In genomic region chr11:12979928-12980689, GRCh38 we compare ENCODE assay signal across 14 cellular contexts. TPM values are rescaled to one million over a fixed set of nuclear protein-coding genes. Genes with fewer than 3 reads are reported as not detected.
DNase-seq lines count a peak whose midpoint lies in the region; ATAC-seq, FAIRE-seq and TF ChIP-seq lines count a peak whose summit lies in the region.
"Had no signal": no experiment of that assay in that cellular context is flagged by ENCODE, and none has a peak within 500 bp of the region (broad histone marks: within the 10 kb centered on the region; RNA-seq: fewer than 3 reads in every experiment).

No MANE protein-coding gene starts in this region.

- H3K4me2 ChIP-seq in H1 (ENCODE audit: insufficient read depth in 1 of 2, low read depth in 2 of 2, low read length in 2 of 2): no peak overlapping the region

- TF ChIP-seq CTCF in H1 (IDR thresholded peaks at IDR 0.05; ENCODE audit: control extremely low read depth in 1 of 3, insufficient read depth in 1 of 3, low read depth in 1 of 3, low read length in 3 of 3) (no peak), osteocyte (IDR thresholded peaks at IDR 0.05) (no peak)

- TF ChIP-seq POLR2A in H1 (IDR thresholded peaks at IDR 0.05; ENCODE audit: control extremely low read depth in 1 of 2, low read depth in 2 of 2, low read length in 2 of 2): no peak

- no peak for TF ChIP-seq EP300 in H1 (IDR thresholded peaks at IDR 0.05; ENCODE audit: borderline replicate concordance in 1 of 2, low read depth in 2 of 2, low read length in 2 of 2)

- H4K5ac ChIP-seq in H1 (ENCODE audit: insufficient read length, low read depth, low read length): no peak overlapping the region

- no peaks in the 10 kb centered on the region for H3K36me3 Mint-ChIP-seq in osteocyte (ENCODE audit: unreplicated experiment)

- no peaks in the 10 kb centered on the region for H3K4me1 ChIP-seq in H1 (replicated peaks in 1 of 4; ENCODE audit: control insufficient read depth in 3 of 4, insufficient read depth in 4 of 4, low read length in 3 of 4)

- H2AK5ac ChIP-seq in H1 (ENCODE audit: low read depth, low read length): no peak overlapping the region

- H4K91ac ChIP-seq in H1 (replicated peaks; ENCODE audit: insufficient read length, low read length): no peak overlapping the region

- no peaks in the 10 kb centered on the region for H3K27me3 ChIP-seq in H1 (replicated peaks in 1 of 4; ENCODE audit: control insufficient read depth in 3 of 4, extremely low read depth in 1 of 4, insufficient read depth in 3 of 4, low read length in 3 of 4)

- H3K9ac ChIP-seq in H1 (replicated peaks in 1 of 4; ENCODE audit: extremely low read depth in 1 of 4, low read depth in 3 of 4, low read length in 3 of 4): no peak overlapping the region

- TF ChIP-seq RAD21 in H1 (IDR thresholded peaks at IDR 0.05 in 1 of 2, conservative IDR thresholded peaks at IDR 0.05 in 1 of 2; ENCODE audit: low read depth in 2 of 2, low read length in 2 of 2): no peak

- H3K4me3 ChIP-seq in H1 (ENCODE audit: extremely low read depth in 1 of 4, insufficient read depth in 2 of 4, low read depth in 3 of 4, low read length in 4 of 4): no peak overlapping the region
- H3K4me3 ChIP-seq: SK-N-MC had no signal

- H3K79me1 ChIP-seq in H1 (ENCODE audit: low read depth, low read length): no peaks in the 10 kb centered on the region

- no peaks in the 10 kb centered on the region; the same call in 1 of the 2 replicates for H3K23me2 ChIP-seq in H1 (ENCODE audit: low read depth, low read length)

- DNase-seq in DMS153 treated with DMSO at 0.1 percent for 48 hours (lab: John Stamatoyannopoulos, UW; ENCODE audit: unreplicated experiment): peak; percentile 92
- peak; percentile 62 for DNase-seq in NCI-H1436 (lab: John Stamatoyannopoulos, UW)
- DNase-seq in NCI-H748 (lab: John Stamatoyannopoulos, UW; ENCODE audit: unreplicated experiment): peak; percentile 97
- no peak for DNase-seq in H1 (ENCODE audit: low read depth in 1 of 2, low spot score in 2 of 2)
- DNase-seq in DMS 273 treated with DMSO at 0.1 percent for 48 hours (lab: John Stamatoyannopoulos, UW): no peak
- no peak for DNase-seq in HK-2 (ENCODE audit: unreplicated experiment)
- no peak for DNase-seq in sciatic nerve (ENCODE audit: low spot score)
- no peak for DNase-seq in osteocyte (ENCODE audit: extremely low spot score, unreplicated experiment)
- DNase-seq: activated T-cell treated with anti-CD3 and anti-CD28 coated beads for 4 hours; cerebellar nuclear complex; kidney; stimulated activated CD4-positive, alpha-beta T cell treated with anti-CD3 and anti-CD28 coated beads, Interleukin-2, amount 100 ng/mL, for 24 hours had no signal

- no peak overlapping the region for H3K14ac ChIP-seq in H1 (ENCODE audit: insufficient read length)

- H3K27ac Mint-ChIP-seq in osteocyte (ENCODE audit: unreplicated experiment): no peak overlapping the region

- H2BK12ac ChIP-seq in H1 (ENCODE audit: low read depth, low read length): no peak overlapping the region

- no peak overlapping the region for H3K27ac ChIP-seq in H1 (ENCODE audit: low read depth, low read length)
- H3K27ac ChIP-seq: SK-N-MC had no signal

- no peak for ATAC-seq in sciatic nerve
- ATAC-seq: activated CD4-positive, CD25-positive, alpha-beta regulatory T cell treated with anti-CD3 and anti-CD28 coated beads, Interleukin-2, amount 50 U/mL, for 24 hours had no signal

- H2BK20ac ChIP-seq in H1 (ENCODE audit: low read length): no peak overlapping the region

- no peak overlapping the region for H2BK15ac ChIP-seq in H1 (ENCODE audit: low read length)

- no peaks in the 10 kb centered on the region for H3K9me3 Mint-ChIP-seq in osteocyte (ENCODE audit: unreplicated experiment)

- no peak overlapping the region for H3K4ac ChIP-seq in H1 (replicated peaks; ENCODE audit: insufficient read length, low read depth, low read length)

- H4K20me1 ChIP-seq in H1 (replicated peaks in 1 of 2; ENCODE audit: control insufficient read depth in 1 of 2, insufficient read depth in 2 of 2, low read length in 2 of 2): no peaks in the 10 kb centered on the region

- peak overlapping the region; percentile 6; the same call in 1 of the 2 replicates for H2AFZ ChIP-seq in H1 (ENCODE audit: low read length)

- H2BK5ac ChIP-seq in H1 (ENCODE audit: low read depth, low read length): no peak overlapping the region

- H3K18ac ChIP-seq in H1 (ENCODE audit: extremely low read depth, low read length): no peak overlapping the region

- no peaks in the 10 kb centered on the region for H3K79me2 ChIP-seq in H1 (ENCODE audit: control insufficient read depth in 1 of 2, insufficient read depth in 2 of 2, low read length in 2 of 2)

- H3K27me3 Mint-ChIP-seq in osteocyte (ENCODE audit: unreplicated experiment): peaks cover 58% of the 10 kb centered on the region

- CTCF ChIA-PET in H1 (lab: Charles Lee; ENCODE audit: partially characterized antibody): interaction anchor here (0.7 to 13.1 kb wide), 17 partner anchors 15 to 1427 kb away, joined by 3 to 116 read pairs (median 3); no protein-coding TSS in a partner anchor

- no peaks in the 10 kb centered on the region for H3K9me3 ChIP-seq in H1 (ENCODE audit: insufficient read depth in 2 of 2, low read depth in 1 of 2, low read length in 1 of 2)

- no peak for FAIRE-seq in H1 (lab: Jason Lieb, UNC)
- FAIRE-seq: kidney had no signal

- H3K23ac ChIP-seq in H1 (ENCODE audit: insufficient read length): no peak overlapping the region

- H2BK120ac ChIP-seq in H1 (replicated peaks; ENCODE audit: low read depth, low read length): no peak overlapping the region

- no peaks in the 10 kb centered on the region for H3K36me3 ChIP-seq in H1 (ENCODE audit: control insufficient read depth in 2 of 4, insufficient read depth in 4 of 4, low read length in 3 of 4)

- no peaks in the 10 kb centered on the region for H3K4me1 Mint-ChIP-seq in osteocyte (ENCODE audit: unreplicated experiment)

- 81% methylated on average over 8 of the region's 8 CpGs; no CpG with 5 or more reads in 1 of the 2 experiments for WGBS in H1 (ENCODE audit: extremely low coverage in 1 of 2, insufficient coverage in 1 of 2, insufficient read length in 1 of 2, insufficient replicate concordance in 2 of 2, low coverage in 1 of 2, low lambda C conversion rate in 2 of 2, missing lambda C conversion rate in 1 of 2), 2 experiments

- no peak overlapping the region for H3K56ac ChIP-seq in H1 (replicated peaks; ENCODE audit: insufficient read length, low read depth, low read length)

- intact Hi-C loops in sciatic nerve (cut with DNase I): no loop called here

- no peak overlapping the region for H4K8ac ChIP-seq in H1 (ENCODE audit: extremely low read depth, insufficient read depth, low read length)

- no peak overlapping the region for H3K4me3 Mint-ChIP-seq in osteocyte (ENCODE audit: unreplicated experiment)

- POLR2A ChIA-PET in H1 (lab: Charles Lee; ENCODE audit: partially characterized antibody): interaction anchor here (1.1 kb wide), 1 partner anchor 73 kb away, joined by 3 read pairs; no protein-coding TSS in a partner anchor

TF ChIP-seq in H1, 55 proteins besides CTCF, POLR2A, EP300 and RAD21 (continues in another document):
- TF ChIP-seq RBBP5 (IDR thresholded peaks at IDR 0.05; ENCODE audit: borderline replicate concordance, low read depth, low read length) (no peak), CHD2 (IDR thresholded peaks at IDR 0.05; ENCODE audit: low read length) (no peak), TAF7 (optimal IDR thresholded peaks at IDR 0.05; ENCODE audit: borderline replicate concordance, low read depth, low read length) (no peak), HDAC2 (IDR thresholded peaks at IDR 0.05; ENCODE audit: borderline replicate concordance in 1 of 2, low read depth in 2 of 2, low read length in 2 of 2) (no peak), POU5F1 (IDR thresholded peaks at IDR 0.05; ENCODE audit: low read depth, low read length) (no peak), SIX5 (IDR thresholded peaks at IDR 0.05; ENCODE audit: low read depth, low read length) (no peak), KDM4A (IDR thresholded peaks at IDR 0.05; ENCODE audit: low read depth, low read length, severe bottlenecking) (no peak), MAFK (IDR thresholded peaks at IDR 0.05; ENCODE audit: low read depth, low read length) (no peak), SUZ12 (IDR thresholded peaks at IDR 0.05; ENCODE audit: low read length) (no peak), ASH2L (IDR thresholded peaks at IDR 0.05; ENCODE audit: low read length) (no peak), SP1 (IDR thresholded peaks at IDR 0.05; ENCODE audit: low read depth, low read length) (no peak), HDAC6 (IDR thresholded peaks at IDR 0.05; ENCODE audit: low read depth, low read length) (no peak), YY1 (IDR thresholded peaks at IDR 0.05; ENCODE audit: low read depth, low read length) (no peak)

RNA-seq across cellular contexts. Expression of gene RASSF10, which starts 29.0 kb away (rescaled TPM):
- 1.5 and 1.8 TPM in 2 replicates for total RNA-seq in H1 (2021; fragmentation: NEBNext Ultra II Directional; extraction: Animal tissue kit (Norgen Biotek cat#: 25700))
- polyA plus RNA-seq in H1 (2011; rRNA removed): 0.51 and 0.99 TPM in 2 replicates
- 0.90 TPM for polyA plus RNA-seq in H1 (2011; cell fraction: cytosol; rRNA removed)
- 1.2 TPM for polyA plus RNA-seq in H1 (2011; cell fraction: nucleus; rRNA removed)
- 0.75 to 1.2 TPM (median 1.0 TPM) in 4 replicates for polyA plus RNA-seq in H1 (2012, experiment 1 of 2)
- polyA plus RNA-seq in H1 (2012, experiment 2 of 2): 0.55 TPM
- polyA plus RNA-seq in H1 (2013, experiment 1 of 2): 1.1 TPM
- polyA plus RNA-seq in H1 (2013, experiment 2 of 2): 1.1 TPM
- polyA minus RNA-seq in H1 (2011; rRNA and poly(A)+ RNA removed): 0.98 TPM in 2 replicates
- polyA minus RNA-seq in H1 (2011; cell fraction: cytosol; rRNA and poly(A)+ RNA removed): 1.5 TPM
- polyA minus RNA-seq in H1 (2011; cell fraction: nucleus; rRNA and poly(A)+ RNA removed): 3.3 TPM
- total RNA-seq in sciatic nerve (0.27 TPM), osteocyte (not detected in 2 replicates)

Comparison
In these comparisons a context has a peak if more than half of its experiments do, and no peak if none do; other contexts are left out.
1. DNase-seq: peak in DMS153 treated with DMSO at 0.1 percent for 48 hours (single experiment), NCI-H1436 (single experiment) and NCI-H748 (single experiment); none in H1 (0 of 2), DMS 273 treated with DMSO at 0.1 percent for 48 hours (single experiment), HK-2 (single experiment), sciatic nerve (single experiment) and osteocyte (single experiment).